ENCODE assay signal across 11 cellular contexts in the genomic region with DNA sequence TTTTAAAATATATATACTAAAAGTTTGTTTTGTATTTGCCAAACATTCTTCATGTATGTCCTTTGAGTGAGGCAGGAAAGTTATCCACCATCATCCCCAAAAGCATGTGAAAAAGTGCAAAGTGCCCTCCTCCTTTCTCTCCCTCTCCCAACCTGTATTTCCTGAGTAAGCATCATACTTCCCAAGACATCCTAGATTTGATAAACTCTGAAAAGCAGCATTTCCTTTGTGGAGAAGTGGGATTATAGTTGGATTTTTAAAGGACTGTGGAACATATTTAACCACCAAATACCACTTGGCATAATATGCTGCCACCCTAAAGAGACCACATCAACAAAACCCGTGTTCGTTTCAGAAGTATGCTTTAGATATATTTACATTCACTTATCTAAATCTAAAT. TPM values are rescaled to one million over a fixed set of nuclear protein-coding genes. Genes with fewer than 3 reads are reported as not detected.
DNase-seq lines count a peak whose midpoint lies in the region; TF ChIP-seq lines count a peak whose summit lies in the region.
"Had no signal": no experiment of that assay in that cellular context is flagged by ENCODE, and none has a peak within 500 bp of the region (broad histone marks: within the 10 kb centered on the region; RNA-seq: fewer than 3 reads in every experiment).

No MANE protein-coding gene starts in this region.

- intact Hi-C loops in testis (cut with DNase I; ENCODE audit: low total_unique reads), result no loop called here

- H3K27ac ChIP-seq in HUES6 (ENCODE audit: low read depth, low read length), result no peak overlapping the region
- H3K27ac ChIP-seq in testis, result peak overlapping the region; percentile 2 to 41

- H3K4me3 ChIP-seq in HUES6 (ENCODE audit: low read depth, low read length) (peak overlapping the region; percentile 76; the same call in 1 of the 2 replicates), testis (peak overlapping the region in 1 of 2 donors; percentile 54)

- H3K4me1 ChIP-seq in HUES6 (ENCODE audit: control insufficient read depth, insufficient read depth, low read length) (peaks cover 33% of the 10 kb centered on the region), testis (peaks cover 11% of the 10 kb centered on the region)

- H3K9ac ChIP-seq in HUES6 (ENCODE audit: low read length), result no peak overlapping the region

- TF ChIP-seq CTCF in chondrocyte (IDR thresholded peaks at IDR 0.05) (no peak), mesothelial cell of epicardium (IDR thresholded peaks at IDR 0.05; ENCODE audit: unreplicated experiment) (no peak), testis (IDR thresholded peaks at IDR 0.05) (no peak)

- H3K4me1 Mint-ChIP-seq in chondrocyte (ENCODE audit: low read depth) (peaks cover 45% of the 10 kb centered on the region), mesothelial cell of epicardium (peaks cover 49% of the 10 kb centered on the region)

- H3K9me3 Mint-ChIP-seq in chondrocyte (ENCODE audit: low read depth) (no peaks in the 10 kb centered on the region), mesothelial cell of epicardium (no peaks in the 10 kb centered on the region)

- no peaks in the 10 kb centered on the region for H3K27me3 Mint-ChIP-seq in chondrocyte (ENCODE audit: low read depth)
- no peaks in the 10 kb centered on the region for H3K27me3 Mint-ChIP-seq in mesothelial cell of epicardium (ENCODE audit: low read depth)

- H3K27ac Mint-ChIP-seq in chondrocyte (ENCODE audit: unreplicated experiment) (peak overlapping the region; percentile 22), mesothelial cell of epicardium (peak overlapping the region; percentile 83)

- peak overlapping the region; percentile 57 for H3K4me3 Mint-ChIP-seq in chondrocyte (ENCODE audit: unreplicated experiment)
- H3K4me3 Mint-ChIP-seq in mesothelial cell of epicardium, result peak overlapping the region; percentile 89

- DNase-seq in chondrocyte (ENCODE audit: low spot score) (no peak), mesothelial cell of epicardium (ENCODE audit: low spot score in 2 of 2, unreplicated experiment in 2 of 2) (no peak), testis (no peak), SHP77 (lab: John Stamatoyannopoulos, UW) (no peak), SK-N-DZ (ENCODE audit: low spot score) (no peak), NCI-H1105 (lab: John Stamatoyannopoulos, UW) (no peak), GM03348 (ENCODE audit: low spot score) (no peak)
- DNase-seq: NCI-H524 had no signal

- no peaks in the 10 kb centered on the region for H3K27me3 ChIP-seq in HUES6 (ENCODE audit: control insufficient read depth, insufficient read depth, low read length)
- no peaks in the 10 kb centered on the region for H3K27me3 ChIP-seq in testis

- H3K36me3 Mint-ChIP-seq in chondrocyte (ENCODE audit: low read depth) (peaks cover 18% of the 10 kb centered on the region), mesothelial cell of epicardium (peaks cover 22% of the 10 kb centered on the region)

- no peaks in the 10 kb centered on the region for H3K9me3 ChIP-seq in HUES6 (ENCODE audit: control insufficient read depth, insufficient read depth, low read depth, low read length)
- H3K9me3 ChIP-seq in testis, result no peaks in the 10 kb centered on the region

- H3K36me3 ChIP-seq in HUES6 (ENCODE audit: control insufficient read depth, insufficient read depth, low read length) (peaks cover 27% of the 10 kb centered on the region), testis (ENCODE audit: low read depth, missing control alignments) (no peaks in the 10 kb centered on the region)

- 46 to 55% methylated on average over 2 of the region's 2 CpGs for whole genome bisulfite sequencing in testis, 2 donors

- no peak for TF ChIP-seq POLR2A in testis (IDR thresholded peaks at IDR 0.05)

RNA-seq across cellular contexts. Expression of gene NET1, which starts 36.9 kb away (rescaled TPM):
- 23.2 to 47.5 TPM (median 42.3 TPM) in 3 replicates for total RNA-seq in chondrocyte
- 201 to 205 TPM (median 205 TPM) in 3 replicates for total RNA-seq in mesothelial cell of epicardium
- total RNA-seq in testis, result 10 to 100 TPM; 39.9 to 40.7 TPM
- 29.7 TPM for polyA plus RNA-seq in testis (ENCODE audit: insufficient read depth, low read depth, low replicate concordance)
- 59.8 and 60.8 TPM in 2 replicates for polyA plus RNA-seq in SK-N-DZ (2014; cell fraction: cytosol; rRNA removed)
- polyA plus RNA-seq in SK-N-DZ (2014; cell fraction: nucleus; rRNA removed), result 32.7 and 37.7 TPM in 2 replicates

RNA-seq across cellular contexts. Expression of gene TUBAL3, which starts 44.6 kb away (rescaled TPM):
- total RNA-seq in chondrocyte (not detected in 3 replicates), mesothelial cell of epicardium (0.11 to 0.22 TPM in 2 of 3 replicates, not detected in the other), testis (1 to 10 TPM in 1 of 2 donors, under 1 TPM in 1; 0.93 to 2.5 TPM)
- polyA plus RNA-seq in testis (ENCODE audit: insufficient read depth, low read depth, low replicate concordance), result 5.3 TPM
- polyA plus RNA-seq in SK-N-DZ (2014; cell fraction: cytosol; rRNA removed), result not detected in 2 replicates
- polyA plus RNA-seq in SK-N-DZ (2014; cell fraction: nucleus; rRNA removed), result not detected in 2 replicates
- total RNA-seq: LHCN-M2 had no signal

RNA-seq across cellular contexts. Expression of gene CALML5, which starts 50.1 kb away (rescaled TPM):
- total RNA-seq in chondrocyte (not detected in 3 replicates), mesothelial cell of epicardium (0.42 TPM in 1 of 3 replicates, not detected in the others), testis (under 1 TPM in 1 of 2 donors, not detected in 1; 0.50 TPM)
- polyA plus RNA-seq in testis (ENCODE audit: insufficient read depth, low read depth, low replicate concordance), result not detected
- not detected in 2 replicates for polyA plus RNA-seq in SK-N-DZ (2014; cell fraction: cytosol; rRNA removed)
- polyA plus RNA-seq in SK-N-DZ (2014; cell fraction: nucleus; rRNA removed), result not detected in 2 replicates
- total RNA-seq: LHCN-M2, mucosa of gallbladder had no signal
